In genomic region chr5:115858396-115858795, GRCh38 we compare ENCODE assay signal across 23 cellular contexts. TPM values are rescaled to one million over a fixed set of nuclear protein-coding genes. Genes with fewer than 3 reads are reported as not detected.
DNase-seq lines count a peak whose midpoint lies in the region; FAIRE-seq and TF ChIP-seq lines count a peak whose summit lies in the region.
"Had no signal": no experiment of that assay in that cellular context is flagged by ENCODE, and none has a peak within 500 bp of the region (broad histone marks: within the 10 kb centered on the region; RNA-seq: fewer than 3 reads in every experiment).

No MANE protein-coding gene starts in this region.

- DNase-seq in CD4-positive, alpha-beta memory T cell, result no peak
- no peak for DNase-seq in GM19239 (ENCODE audit: insufficient read length, low spot score)
- no peak for DNase-seq in KG1 (lab: John Stamatoyannopoulos, UW)
- DNase-seq in iPS-NIHi11 (ENCODE audit: low spot score), result no peak
- DNase-seq in SJCRH30, result no peak
- DNase-seq in effector CD8-positive, alpha-beta T cell (lab: John Stamatoyannopoulos, UW), result no peak
- DNase-seq: activated CD4-positive, alpha-beta T cell treated with anti-CD3 and anti-CD28 coated beads, Interleukin-2, amount 50 U/mL, for 4 hours; activated naive CD4-positive, alpha-beta T cell treated with anti-CD3 and anti-CD28 coated beads, Interleukin-2, amount 10 ng/mL, durations not matched to agents 7 days and 5 days; activated T-cell treated with anti-CD3 and anti-CD28 coated beads, Interleukin-2, amount 50 U/mL, for 1 hour; AML-193; KBM-7; NCI-H187 treated with DMSO at 0.1 percent for 48 hours; NCI-H82; SIG-M5; spleen; stimulated activated CD4-positive, alpha-beta T cell treated with anti-CD3 and anti-CD28 coated beads, Interleukin-4, amount 100 ng/mL, for 24 hours; upper lobe of right lung; WERI-Rb-1 had no signal

- WGBS in mesodermal cell (ENCODE audit: insufficient coverage in 2 of 2), 2 experiments, result 87 to 100% methylated on average over 2 to 3 of the region's 3 CpGs

- H3K9me3 Mint-ChIP-seq in CD4-positive, alpha-beta memory T cell, result peaks cover 4 to 8% (median 5%) of the 10 kb centered on the region in 8 donors

- TF ChIP-seq CTCF in VCaP (conservative IDR thresholded peaks at IDR 0.05), result no peak

- no peak overlapping the region for H3K27ac ChIP-seq in CD4-positive, alpha-beta memory T cell (ENCODE audit: low read depth, low read length)
- H3K27ac ChIP-seq in VCaP (peak overlapping the region; percentile 54), mesodermal cell (ENCODE audit: low read depth, low read length, severe bottlenecking) (peak overlapping the region; percentile 3), SJCRH30 (no peak overlapping the region)
- H3K27ac ChIP-seq: upper lobe of right lung, WERI-Rb-1 had no signal

- H3K27ac Mint-ChIP-seq in CD4-positive, alpha-beta memory T cell, result peak overlapping the region in 2 of 7 donors; percentile 23 to 46
- H3K27ac Mint-ChIP-seq: activated naive CD4-positive, alpha-beta T cell treated with anti-CD3 and anti-CD28 coated beads, Interleukin-2, amount 10 ng/mL, durations not matched to agents 7 days and 5 days had no signal

- peaks cover 4 to 17% of the 10 kb centered on the region in 2 donors for H3K36me3 Mint-ChIP-seq in CD4-positive, alpha-beta memory T cell

- no peaks in the 10 kb centered on the region for H3K9me3 ChIP-seq in CD4-positive, alpha-beta memory T cell (ENCODE audit: control insufficient read depth in 1 of 2, low read length in 2 of 2)
- H3K9me3 ChIP-seq in mesodermal cell (ENCODE audit: control insufficient read depth, low read length), result peaks cover 9% of the 10 kb centered on the region
- H3K9me3 ChIP-seq in SJCRH30 (replicated peaks), result 0 out of 2 replicates have a peak, but pooled peaks cover 4% of the 10 kb centered on the region
- H3K9me3 ChIP-seq: ascending aorta, upper lobe of right lung had no signal

- CTCF ChIA-PET in CD4-positive, alpha-beta memory T cell (lab: Charles Lee; ENCODE audit: partially characterized antibody), result interaction anchor here (0.8 kb wide), 1 partner anchor 19 kb away, joined by 3 read pairs; no protein-coding TSS in a partner anchor

- no peaks in the 10 kb centered on the region for H3K27me3 ChIP-seq in CD4-positive, alpha-beta memory T cell (ENCODE audit: insufficient read depth, low read length)
- no peaks in the 10 kb centered on the region for H3K27me3 ChIP-seq in SJCRH30
- H3K27me3 ChIP-seq: ascending aorta, spleen, upper lobe of right lung had no signal

- no peaks in the 10 kb centered on the region for H3K27me3 Mint-ChIP-seq in CD4-positive, alpha-beta memory T cell
- H3K27me3 Mint-ChIP-seq: activated naive CD4-positive, alpha-beta T cell treated with anti-CD3 and anti-CD28 coated beads, Interleukin-2, amount 10 ng/mL, durations not matched to agents 7 days and 5 days had no signal

- H3K4me1 Mint-ChIP-seq in CD4-positive, alpha-beta memory T cell, result peaks cover 24 to 38% (median 32%) of the 10 kb centered on the region in 4 donors

- H3K36me3 ChIP-seq in CD4-positive, alpha-beta memory T cell (ENCODE audit: insufficient read depth, low read length), result no peaks in the 10 kb centered on the region
- H3K36me3 ChIP-seq in mesodermal cell (ENCODE audit: control insufficient read depth, insufficient read depth, low read length) (no peaks in the 10 kb centered on the region), SJCRH30 (no peaks in the 10 kb centered on the region)
- H3K36me3 ChIP-seq: ascending aorta, upper lobe of right lung, WERI-Rb-1 had no signal

- intact Hi-C loops in CD4-positive, alpha-beta memory T cell (cut with micrococcal nuclease), result no loop called here

- H3K4me1 ChIP-seq in CD4-positive, alpha-beta memory T cell (ENCODE audit: insufficient read depth, low read length), result peaks cover 8% of the 10 kb centered on the region
- H3K4me1 ChIP-seq in mesodermal cell (ENCODE audit: control insufficient read depth, insufficient read depth, low read length, poor library complexity, severe bottlenecking) (peaks cover 16% of the 10 kb centered on the region), SJCRH30 (peaks cover 4% of the 10 kb centered on the region; the same call in 1 of the 2 replicates)

- POLR2A ChIA-PET in CD4-positive, alpha-beta memory T cell (lab: Charles Lee; ENCODE audit: partially characterized antibody), result no interaction called here

- peak; percentile 90 for FAIRE-seq in GM19239 (lab: Jason Lieb, UNC)

- peak overlapping the region in 5 of 8 donors; percentile 8 to 45 (median 27) for H3K4me3 Mint-ChIP-seq in CD4-positive, alpha-beta memory T cell
- H3K4me3 Mint-ChIP-seq: activated naive CD4-positive, alpha-beta T cell treated with anti-CD3 and anti-CD28 coated beads, Interleukin-2, amount 10 ng/mL, durations not matched to agents 7 days and 5 days; mesothelial cell of epicardium; neural crest cell had no signal

- H3K4me3 ChIP-seq in CD4-positive, alpha-beta memory T cell (ENCODE audit: low read length in 2 of 2), result no peak overlapping the region
- H3K4me3 ChIP-seq in mesodermal cell (ENCODE audit: extremely low read depth, insufficient read depth, low read length, poor library complexity, severe bottlenecking) (no peak overlapping the region), SJCRH30 (no peak overlapping the region)
- H3K4me3 ChIP-seq: upper lobe of right lung had no signal

RNA-seq across cellular contexts. Expression of gene AP3S1, which starts 16.7 kb away (rescaled TPM):
- total RNA-seq in CD4-positive, alpha-beta memory T cell, result 10 to 100 TPM; 44.5 to 46.3 TPM
- 10 to 100 TPM; 69.4 to 97.3 TPM for polyA plus RNA-seq in CD4-positive, alpha-beta memory T cell
- 66.5 TPM for polyA plus RNA-seq in mesodermal cell (2013, experiment 1 of 2)
- polyA plus RNA-seq in mesodermal cell (2013, experiment 2 of 2), result 75.6 TPM
- 139 and 141 TPM in 2 replicates for total RNA-seq in SJCRH30 (2014; rRNA removed; shearing (Covaris generic))

RNA-seq across cellular contexts. Expression of gene ATG12, which starts 17.0 kb away (rescaled TPM):
- total RNA-seq in CD4-positive, alpha-beta memory T cell, result 10 to 100 TPM; 84.7 to 85.9 TPM
- 100 to 1,000 TPM in 1 of 2 donors, 10 to 100 TPM in 1; 98.5 to 133 TPM for polyA plus RNA-seq in CD4-positive, alpha-beta memory T cell
- polyA plus RNA-seq in mesodermal cell (2013, experiment 1 of 2), result 64.7 TPM
- 88.2 TPM for polyA plus RNA-seq in mesodermal cell (2013, experiment 2 of 2)
- total RNA-seq in SJCRH30 (2014; rRNA removed; shearing (Covaris generic)), result 61.3 and 62.5 TPM in 2 replicates

RNA-seq across cellular contexts. Expression of gene CDO1, which starts 41.9 kb away (rescaled TPM):
- 1 to 10 TPM; 1.1 to 1.4 TPM for total RNA-seq in CD4-positive, alpha-beta memory T cell
- polyA plus RNA-seq in CD4-positive, alpha-beta memory T cell, result not detected
- polyA plus RNA-seq in mesodermal cell (2013, experiment 1 of 2), result 10.2 TPM
- 10.0 TPM for polyA plus RNA-seq in mesodermal cell (2013, experiment 2 of 2)
- total RNA-seq in SJCRH30 (2014; rRNA removed; shearing (Covaris generic)), result 0.23 TPM in 1 of 2 replicates, not detected in the other

Comparison
In these comparisons a context has a peak if more than half of its experiments do, and no peak if none do; other contexts are left out.
1. H3K27ac ChIP-seq: peak in VCaP (single experiment) and mesodermal cell (single experiment); none in CD4-positive, alpha-beta memory T cell (single experiment) and SJCRH30 (single experiment).